Comparison of ENCODE assay signal across 10 cellular contexts in the genomic region with DNA sequence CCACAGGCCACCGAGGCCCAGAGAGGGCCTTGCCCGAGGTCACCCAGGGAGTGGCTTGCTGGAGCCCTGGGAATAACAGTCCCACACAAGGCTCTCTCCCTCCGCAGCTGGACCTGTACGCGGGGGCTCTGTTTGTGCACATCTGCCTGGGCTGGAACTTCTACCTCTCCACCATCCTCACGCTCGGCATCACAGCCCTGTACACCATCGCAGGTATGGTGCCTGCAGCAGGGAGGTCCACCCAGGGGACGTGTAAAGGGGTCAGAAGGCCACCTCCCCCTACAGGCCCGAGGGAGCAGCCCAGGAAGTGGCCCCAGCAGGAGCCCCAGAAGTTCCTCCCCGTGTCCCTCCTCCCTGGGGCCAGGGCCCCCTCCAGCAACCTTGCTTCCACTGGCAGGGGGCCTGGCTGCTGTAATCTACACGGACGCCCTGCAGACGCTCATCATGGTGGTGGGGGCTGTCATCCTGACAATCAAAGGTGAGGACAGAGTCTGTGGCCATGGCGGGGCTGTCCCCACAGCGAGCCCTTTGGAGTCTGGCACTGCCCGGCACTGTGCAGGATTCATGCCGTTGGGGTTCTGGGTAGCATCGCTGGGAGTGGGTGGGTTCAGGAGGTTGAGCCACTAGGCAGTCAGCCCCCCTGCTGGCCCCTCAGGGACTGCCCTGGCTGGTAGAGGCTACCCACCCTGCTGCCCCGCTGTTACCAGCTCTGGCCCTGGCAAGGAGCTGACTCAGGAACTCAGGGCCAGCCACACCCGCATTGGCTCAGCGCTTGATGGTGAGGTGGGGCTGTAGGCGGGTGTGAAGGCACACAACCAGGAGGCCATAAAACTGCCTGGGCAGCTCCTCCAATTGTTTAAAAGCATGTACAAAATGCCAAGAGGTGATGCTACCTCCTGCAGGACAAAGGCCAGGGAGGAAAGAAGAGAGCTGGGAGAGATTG. TPM values are rescaled to one million over a fixed set of nuclear protein-coding genes. Genes with fewer than 3 reads are reported as not detected.
A peak's percentile ranks its signal among the peaks of the same experiment; 100 is the strongest.
DNase-seq lines count a peak whose midpoint lies in the region; ATAC-seq and TF ChIP-seq lines count a peak whose summit lies in the region.
"Had no signal": no experiment of that assay in that cellular context is flagged by ENCODE, and none has a peak within 500 bp of the region (broad histone marks: within the 10 kb centered on the region; RNA-seq: fewer than 3 reads in every experiment).

No MANE protein-coding gene starts in this region.

- peak; percentile 60 for TF ChIP-seq EP300 in Ishikawa (IDR thresholded peaks at IDR 0.05; ENCODE audit: borderline replicate concordance)

- no peaks in the 10 kb centered on the region for H3K4me1 ChIP-seq in CD4-positive, CD25-positive, alpha-beta regulatory T cell (ENCODE audit: control insufficient read depth, insufficient read depth, low read length, poor library complexity, severe bottlenecking)
- peaks cover 41% of the 10 kb centered on the region for H3K4me1 ChIP-seq in mucosa of stomach (ENCODE audit: control insufficient read depth, insufficient read depth, low read length)

- peaks cover 0 to 15% (median under 1%) of the 10 kb centered on the region in 4 donors for H3K4me1 Mint-ChIP-seq in CD4-positive, CD25-positive, alpha-beta regulatory T cell

- no peak for ATAC-seq in CD4-positive, CD25-positive, alpha-beta regulatory T cell (ENCODE audit: low read depth in 2 of 2)
- ATAC-seq in HG02981 (IDR thresholded peaks at IDR 0.05; ENCODE audit: unreplicated experiment) = no peak
- ATAC-seq in HG02763 (IDR thresholded peaks at IDR 0.05; ENCODE audit: unreplicated experiment) = no peak
- ATAC-seq in HG02970 (IDR thresholded peaks at IDR 0.05; ENCODE audit: low FRiP score, unreplicated experiment) = no peak
- no peak for ATAC-seq in HG02642 (IDR thresholded peaks at IDR 0.05; ENCODE audit: poor library complexity, unreplicated experiment)

- H3K9me3 Mint-ChIP-seq in CD4-positive, CD25-positive, alpha-beta regulatory T cell = no peaks in the 10 kb centered on the region

- H3K4me3 ChIP-seq in CD4-positive, CD25-positive, alpha-beta regulatory T cell (ENCODE audit: low read depth, low read length) = no peak overlapping the region
- H3K4me3 ChIP-seq in mucosa of stomach (ENCODE audit: low read length) = no peak overlapping the region
- H3K4me3 ChIP-seq: SJSA1 had no signal

- H3K9ac ChIP-seq in mucosa of stomach (ENCODE audit: low read length) = peak overlapping the region; percentile 37

- H3K27ac Mint-ChIP-seq in CD4-positive, CD25-positive, alpha-beta regulatory T cell = peak overlapping the region in 2 of 3 donors; percentile 32 to 90

- H3K27ac ChIP-seq in CD4-positive, CD25-positive, alpha-beta regulatory T cell (ENCODE audit: insufficient read depth, low read length, poor library complexity, severe bottlenecking) = no peak overlapping the region
- H3K27ac ChIP-seq: SJSA1 had no signal

- TF ChIP-seq RAD21 in Ishikawa (IDR thresholded peaks at IDR 0.05; ENCODE audit: low read depth) = no peak; the same call in 1 of the 2 replicates

- H3K27me3 ChIP-seq in CD4-positive, CD25-positive, alpha-beta regulatory T cell (ENCODE audit: control insufficient read depth, insufficient read depth, low read length) = no peaks in the 10 kb centered on the region
- H3K27me3 ChIP-seq in mucosa of stomach (ENCODE audit: control insufficient read depth, insufficient read depth, low read length) = no peaks in the 10 kb centered on the region
- H3K27me3 ChIP-seq: SJSA1 had no signal

- H3K4me3 Mint-ChIP-seq in CD4-positive, CD25-positive, alpha-beta regulatory T cell = no peak overlapping the region

- H3K36me3 ChIP-seq in CD4-positive, CD25-positive, alpha-beta regulatory T cell (ENCODE audit: control insufficient read depth, insufficient read depth, low read length) = no peaks in the 10 kb centered on the region
- H3K36me3 ChIP-seq in mucosa of stomach (ENCODE audit: control insufficient read depth, insufficient read depth, low read length) = no peaks in the 10 kb centered on the region

- DNase-seq in CD4-positive, CD25-positive, alpha-beta regulatory T cell = peak in 1 of 3 donors; percentile 39
- DNase-seq in dermis blood vessel endothelial cell = peak; percentile 56
- DNase-seq: NCI-H2081 treated with DMSO at 0.1 percent for 48 hours had no signal

- peaks cover 3% of the 10 kb centered on the region for H3K36me3 Mint-ChIP-seq in CD4-positive, CD25-positive, alpha-beta regulatory T cell

- peaks cover under 1% of the 10 kb centered on the region for H3K27me3 Mint-ChIP-seq in CD4-positive, CD25-positive, alpha-beta regulatory T cell

- no peaks in the 10 kb centered on the region for H3K9me3 ChIP-seq in CD4-positive, CD25-positive, alpha-beta regulatory T cell (ENCODE audit: control insufficient read depth in 2 of 2, low read length in 2 of 2)
- H3K9me3 ChIP-seq in mucosa of stomach (ENCODE audit: control insufficient read depth, low read length) = no peaks in the 10 kb centered on the region
- H3K9me3 ChIP-seq: SJSA1 had no signal

TF ChIP-seq in Ishikawa, 13 proteins besides CTCF, POLR2A, EP300 and RAD21:
- TF ChIP-seq, protein P1, sequence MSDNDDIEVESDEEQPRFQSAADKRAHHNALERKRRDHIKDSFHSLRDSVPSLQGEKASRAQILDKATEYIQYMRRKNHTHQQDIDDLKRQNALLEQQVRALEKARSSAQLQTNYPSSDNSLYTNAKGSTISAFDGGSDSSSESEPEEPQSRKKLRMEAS (IDR thresholded peaks at IDR 0.05) = peak; percentile 67
- TF ChIP-seq NFIC (IDR thresholded peaks at IDR 0.05) (0 out of 2 replicates have a peak, but pooled peaks have one; percentile 42), TCF12 (IDR thresholded peaks at IDR 0.05; ENCODE audit: low read depth) (no peak)

RNA-seq across cellular contexts. Expression of a gene that starts 17.3 kb away (rescaled TPM):
- total RNA-seq in CD4-positive, CD25-positive, alpha-beta regulatory T cell = not detected
- polyA plus RNA-seq in CD4-positive, CD25-positive, alpha-beta regulatory T cell = under 1 TPM; 0.05 to 0.23 (median 0.16) TPM
- total RNA-seq in dermis blood vessel endothelial cell = not detected in 2 replicates

RNA-seq across cellular contexts. Expression of a gene that starts 35.3 kb away (rescaled TPM):
- total RNA-seq in CD4-positive, CD25-positive, alpha-beta regulatory T cell = 10.7 TPM
- polyA plus RNA-seq in CD4-positive, CD25-positive, alpha-beta regulatory T cell = 1 to 10 TPM; 3.7 to 6.2 (median 5.3) TPM
- total RNA-seq in dermis blood vessel endothelial cell = 12.9 and 15.1 TPM in 2 replicates
